8 cellular contexts compared by ENCODE assay signal in genomic region chr2:26344581-26345283, GRCh38. TPM values are rescaled to one million over a fixed set of nuclear protein-coding genes. Genes with fewer than 3 reads are reported as not detected.
A peak's percentile ranks its signal among the peaks of the same experiment; 100 is the strongest.
DNase-seq lines count a peak whose midpoint lies in the region; ATAC-seq, FAIRE-seq and TF ChIP-seq lines count a peak whose summit lies in the region.

No MANE protein-coding gene starts in this region.

- no peak for DNase-seq in AG09309 (ENCODE audit: low read depth)
- DNase-seq in activated naive CD4-positive, alpha-beta T cell treated with anti-CD3 and anti-CD28 coated beads, Interleukin-2, amount 50 U/mL, for 72 hours (ENCODE audit: low spot score in 2 of 2), result no peak
- DNase-seq in stimulated activated CD4-positive, alpha-beta T cell treated with anti-CD3 and anti-CD28 coated beads, Interleukin-4, amount 100 ng/mL, for 1 hour, result peak; percentile 48
- DNase-seq in H4 (ENCODE audit: low spot score), result no peak

- peaks cover 18 to 24% of the 10 kb centered on the region in 2 donors for H3K36me3 Mint-ChIP-seq in activated naive CD4-positive, alpha-beta T cell treated with anti-CD3 and anti-CD28 coated beads, Interleukin-2, amount 50 U/mL, for 72 hours

- no peak for ATAC-seq in activated naive CD4-positive, alpha-beta T cell treated with anti-CD3 and anti-CD28 coated beads, Interleukin-2, amount 50 U/mL, for 72 hours
- ATAC-seq in GM21737 (IDR thresholded peaks at IDR 0.05; ENCODE audit: unreplicated experiment), result no peak
- ATAC-seq in GM19467 (IDR thresholded peaks at IDR 0.05; ENCODE audit: unreplicated experiment), result no peak

- peaks cover 4% of the 10 kb centered on the region; the same call in 1 of the 2 replicates for H3K36me3 ChIP-seq in HUES64 (ENCODE audit: insufficient read depth, low read length)

- WGBS in HUES64, result 54% methylated on average over 15 of the region's 17 CpGs

- peak overlapping the region; percentile 97 to 99 for H3K27ac Mint-ChIP-seq in activated naive CD4-positive, alpha-beta T cell treated with anti-CD3 and anti-CD28 coated beads, Interleukin-2, amount 50 U/mL, for 72 hours

- H3K27ac ChIP-seq in HUES64 (ENCODE audit: low read depth, low read length), result peak overlapping the region; percentile 94

- H3K9ac ChIP-seq in HUES64 (ENCODE audit: low read depth, low read length), result peak overlapping the region; percentile 91

- no peaks in the 10 kb centered on the region for H3K27me3 ChIP-seq in HUES64 (ENCODE audit: insufficient read depth, low read length)

- H3K4me1 ChIP-seq in HUES64 (ENCODE audit: insufficient read depth, low read length), result peaks cover 36% of the 10 kb centered on the region

- no peaks in the 10 kb centered on the region for H3K9me3 ChIP-seq in HUES64 (ENCODE audit: insufficient read depth, low read depth, low read length)

- H3K9me3 Mint-ChIP-seq in activated naive CD4-positive, alpha-beta T cell treated with anti-CD3 and anti-CD28 coated beads, Interleukin-2, amount 50 U/mL, for 72 hours, result no peaks in the 10 kb centered on the region

- FAIRE-seq in islet of Langerhans (lab: Jason Lieb, UNC), result peak; percentile 49

- H3K4me3 ChIP-seq in AG09309 (ENCODE audit: control insufficient read depth, low read depth, low read length) (peak overlapping the region; percentile 81), HUES64 (ENCODE audit: low read length) (peak overlapping the region; percentile 87)

- no peak for TF ChIP-seq CTCF in AG09309 (IDR thresholded peaks at IDR 0.05; ENCODE audit: control insufficient read depth, insufficient read depth, low read depth, low read length, missing control alignments)

RNA-seq across cellular contexts. Expression of gene SELENOI, which starts 1.2 kb away (rescaled TPM):
- polyA plus RNA-seq in HUES64 (2013, experiment 1 of 2), result 20.8 TPM
- polyA plus RNA-seq in HUES64 (2013, experiment 2 of 2), result 18.6 TPM
- 10 to 100 TPM; 24.4 to 45.0 TPM for total RNA-seq in activated naive CD4-positive, alpha-beta T cell treated with anti-CD3 and anti-CD28 coated beads, Interleukin-2, amount 50 U/mL, for 72 hours
- 10.9 and 18.8 TPM in 2 replicates for total RNA-seq in H4 (2014; rRNA removed; shearing (Covaris generic))

RNA-seq across cellular contexts. Expression of gene ADGRF3, which starts 1.9 kb away (rescaled TPM):
- polyA plus RNA-seq in HUES64 (2013, experiment 1 of 2), result 0.10 TPM
- polyA plus RNA-seq in HUES64 (2013, experiment 2 of 2), result 0.13 TPM
- total RNA-seq in activated naive CD4-positive, alpha-beta T cell treated with anti-CD3 and anti-CD28 coated beads, Interleukin-2, amount 50 U/mL, for 72 hours, result 1 to 10 TPM in 1 of 2 donors, under 1 TPM in 1; 0.57 to 7.5 TPM
- 0.02 TPM in 1 of 2 replicates, not detected in the other for total RNA-seq in H4 (2014; rRNA removed; shearing (Covaris generic))

RNA-seq across cellular contexts. Expression of gene DRC1, which starts 57.0 kb away (rescaled TPM):
- 0.10 TPM for polyA plus RNA-seq in HUES64 (2013, experiment 1 of 2)
- not detected for polyA plus RNA-seq in HUES64 (2013, experiment 2 of 2)
- total RNA-seq in activated naive CD4-positive, alpha-beta T cell treated with anti-CD3 and anti-CD28 coated beads, Interleukin-2, amount 50 U/mL, for 72 hours, result not detected
- not detected in 2 replicates for total RNA-seq in H4 (2014; rRNA removed; shearing (Covaris generic))
